In the genomic region with DNA sequence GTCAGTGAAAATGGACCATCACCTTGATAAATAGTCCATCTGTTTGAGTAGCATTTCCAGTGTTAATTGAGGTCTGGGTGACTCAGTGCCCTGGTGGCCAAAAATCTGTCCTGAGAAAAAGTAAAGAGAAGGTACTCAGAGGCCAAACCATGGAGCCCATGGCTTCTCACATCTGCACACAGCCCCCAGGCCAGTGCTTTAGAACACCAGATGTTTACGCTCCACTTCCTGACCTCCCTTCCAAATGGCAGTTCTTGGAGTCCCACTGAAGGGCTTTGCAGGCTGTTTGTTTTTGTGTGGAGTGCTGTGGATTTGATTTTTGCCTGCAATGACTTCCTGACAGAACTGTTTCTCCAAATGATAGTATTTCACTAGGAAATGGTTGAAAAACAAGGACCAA, we compare ENCODE assay signal across 1 cellular context.
TF ChIP-seq lines count a peak whose summit lies in the region.

No MANE protein-coding gene starts in this region.

TF ChIP-seq in A549, 52 proteins besides CTCF, POLR2A, EP300 and RAD21 (continued from another document):
- no peak for TF ChIP-seq CHD4 (IDR thresholded peaks at IDR 0.05; ENCODE audit: borderline replicate concordance)
